In genomic region chr22:21963790-21964211, GRCh38 we compare ENCODE assay signal across 34 cellular contexts.
"Had no signal": no experiment of that assay in that cellular context is flagged by ENCODE, and none has a peak within 500 bp of the region (broad histone marks: within the 10 kb centered on the region; RNA-seq: fewer than 3 reads in every experiment).

No MANE protein-coding gene starts in this region.

- H3K27me3 ChIP-seq: ascending aorta, breast epithelium, cardiac muscle cell, colonic mucosa, dorsolateral prefrontal cortex, esophagus muscularis mucosa, foreskin keratinocyte, gastrocnemius medialis, heart left ventricle had no signal

- H3K4me3 ChIP-seq: ascending aorta, breast epithelium, cardiac muscle cell, colonic mucosa, dorsolateral prefrontal cortex, esophagus muscularis mucosa, gastrocnemius medialis, heart left ventricle had no signal

- H3K27ac Mint-ChIP-seq: activated CD4-positive, alpha-beta memory T cell treated with anti-CD3 and anti-CD28 coated beads for 36 hours; activated CD4-positive, alpha-beta T cell treated with anti-CD3 and anti-CD28 coated beads, Interleukin-2, amount 10 ng/mL, durations not matched to agents 24 days and 14 days; activated CD8-positive, alpha-beta memory T cell treated with anti-CD3 and anti-CD28 coated beads, Interleukin-2, amount 10 ng/mL, durations not matched to agents 7 days and 5 days; activated CD8-positive, alpha-beta T cell treated with anti-CD3 and anti-CD28 coated beads, Interleukin-2, amount 10 ng/mL, durations not matched to agents 7 days and 5 days; activated naive CD4-positive, alpha-beta T cell treated with anti-CD3 and anti-CD28 coated beads for 36 hours; activated naive CD4-positive, alpha-beta T cell treated with anti-CD3 and anti-CD28 coated beads, Interleukin-2, amount 50 U/mL, for 24 hours; activated naive CD8-positive, alpha-beta T cell treated with anti-CD3 and anti-CD28 coated beads for 36 hours; activated naive CD8-positive, alpha-beta T cell treated with anti-CD3 and anti-CD28 coated beads, Interleukin-2, amount 50 U/mL, for 24 hours; activated T-helper 1 cell treated with anti-CD3 and anti-CD28 coated beads, Interleukin-12 subunit alpha, Interleukin-12 subunit beta, Interleukin-2, Interleukin-4 antibody, amounts not matched to agents 30 ng/mL and 10 ng/mL and 1 ng/mL, durations not matched to agents 14 hours and 24 hours and 36 hours; activated T-helper 2 cell treated with anti-CD3 and anti-CD28 coated beads, Interferon-gamma antibody, Interleukin-2, Interleukin-4, amounts not matched to agents 10 μg/mL and 5 μg/mL and 100 μg/mL, durations not matched to agents 14 hours and 24 hours and 36 hours; brain; dendritic cell treated with granulocyte-macrophage colony-stimulating factor and Interleukin-4, amounts not matched to agents 40 ng/mL and 50 ng/mL, for 4 days had no signal

- H3K27me3 Mint-ChIP-seq: activated CD4-positive, alpha-beta memory T cell treated with anti-CD3 and anti-CD28 coated beads for 36 hours; activated CD4-positive, alpha-beta T cell treated with anti-CD3 and anti-CD28 coated beads for 36 hours; activated CD4-positive, alpha-beta T cell treated with anti-CD3 and anti-CD28 coated beads, Interleukin-2, amount 10 ng/mL, durations not matched to agents 24 days and 14 days; activated CD8-positive, alpha-beta memory T cell treated with anti-CD3 and anti-CD28 coated beads, Interleukin-2, amount 10 ng/mL, durations not matched to agents 7 days and 5 days; activated naive CD4-positive, alpha-beta T cell treated with anti-CD3 and anti-CD28 coated beads, Interleukin-2, amount 50 U/mL, for 24 hours; activated naive CD8-positive, alpha-beta T cell treated with anti-CD3 and anti-CD28 coated beads for 36 hours; activated naive CD8-positive, alpha-beta T cell treated with anti-CD3 and anti-CD28 coated beads, Interleukin-2, amount 50 U/mL, for 24 hours; brain; dendritic cell treated with granulocyte-macrophage colony-stimulating factor and Interleukin-4, amounts not matched to agents 40 ng/mL and 50 ng/mL, for 4 days had no signal

- H3K4me3 Mint-ChIP-seq: activated CD4-positive, alpha-beta memory T cell treated with anti-CD3 and anti-CD28 coated beads for 36 hours; activated CD4-positive, alpha-beta T cell treated with anti-CD3 and anti-CD28 coated beads for 36 hours; activated CD4-positive, alpha-beta T cell treated with anti-CD3 and anti-CD28 coated beads, Interleukin-2, amount 10 ng/mL, durations not matched to agents 24 days and 14 days; activated CD8-positive, alpha-beta memory T cell treated with anti-CD3 and anti-CD28 coated beads, Interleukin-2, amount 10 ng/mL, durations not matched to agents 7 days and 5 days; activated CD8-positive, alpha-beta T cell treated with anti-CD3 and anti-CD28 coated beads, Interleukin-2, amount 10 ng/mL, durations not matched to agents 7 days and 5 days; activated naive CD4-positive, alpha-beta T cell treated with anti-CD3 and anti-CD28 coated beads for 36 hours; activated naive CD4-positive, alpha-beta T cell treated with anti-CD3 and anti-CD28 coated beads, Interleukin-2, amount 50 U/mL, for 24 hours; activated naive CD8-positive, alpha-beta T cell treated with anti-CD3 and anti-CD28 coated beads for 36 hours; activated naive CD8-positive, alpha-beta T cell treated with anti-CD3 and anti-CD28 coated beads, Interleukin-2, amount 50 U/mL, for 24 hours; activated T-helper 1 cell treated with anti-CD3 and anti-CD28 coated beads, Interleukin-12 subunit alpha, Interleukin-12 subunit beta, Interleukin-2, Interleukin-4 antibody, amounts not matched to agents 30 ng/mL and 10 ng/mL and 1 ng/mL, durations not matched to agents 14 hours and 24 hours and 36 hours; brain; dendritic cell treated with granulocyte-macrophage colony-stimulating factor and Interleukin-4, amounts not matched to agents 40 ng/mL and 50 ng/mL, for 4 days had no signal

- H3K4me1 ChIP-seq: ascending aorta, breast epithelium, colonic mucosa, esophagus muscularis mucosa, foreskin keratinocyte had no signal

- ATAC-seq: activated CD4-positive, alpha-beta T cell treated with anti-CD3 and anti-CD28 coated beads for 36 hours; activated CD8-positive, alpha-beta memory T cell treated with anti-CD3 and anti-CD28 coated beads, Interleukin-2, amount 10 ng/mL, durations not matched to agents 7 days and 5 days; activated CD8-positive, alpha-beta T cell treated with anti-CD3 and anti-CD28 coated beads, Interleukin-2, amount 10 ng/mL, durations not matched to agents 7 days and 5 days; activated naive CD8-positive, alpha-beta T cell treated with anti-CD3 and anti-CD28 coated beads, Interleukin-2, amount 50 U/mL, for 24 hours; foreskin keratinocyte; gastrocnemius medialis; heart left ventricle had no signal

- DNase-seq: activated CD4-positive, alpha-beta memory T cell treated with anti-CD3 and anti-CD28 coated beads for 36 hours; activated CD4-positive, alpha-beta T cell treated with anti-CD3 and anti-CD28 coated beads for 36 hours; activated CD4-positive, alpha-beta T cell treated with anti-CD3 and anti-CD28 coated beads, Interleukin-2, amount 10 ng/mL, durations not matched to agents 24 days and 14 days; activated CD4-positive, CD25-positive, alpha-beta regulatory T cell; activated CD4-positive, CD25-positive, alpha-beta regulatory T cell treated with anti-CD3 and anti-CD28 coated beads, Interleukin-2, amount 50 U/mL, for 72 hours; activated CD8-positive, alpha-beta memory T cell treated with anti-CD3 and anti-CD28 coated beads, Interleukin-2, amount 10 ng/mL, durations not matched to agents 7 days and 5 days; activated CD8-positive, alpha-beta memory T cell treated with anti-CD3 and anti-CD28 coated beads, Interleukin-2, amount 50 U/mL, for 4 hours; activated CD8-positive, alpha-beta T cell treated with anti-CD3 and anti-CD28 coated beads, Interleukin-2, amount 10 ng/mL, durations not matched to agents 7 days and 5 days; activated effector memory CD4-positive, alpha-beta T cell treated with anti-CD3 and anti-CD28 coated beads, Interleukin-2, amount 50 U/mL, for 16 hours; activated naive CD4-positive, alpha-beta T cell treated with anti-CD3 and anti-CD28 coated beads for 36 hours; activated naive CD8-positive, alpha-beta T cell treated with anti-CD3 and anti-CD28 coated beads for 36 hours; activated naive CD8-positive, alpha-beta T cell treated with anti-CD3 and anti-CD28 coated beads, Interleukin-2, amount 50 U/mL, for 24 hours; activated T-cell treated with anti-CD3 and anti-CD28 coated beads, Interleukin-2, amount 50 U/mL, for 1 hour; activated T-cell treated with anti-CD3 and anti-CD28 coated beads, Interleukin-2, amount 50 U/mL, for 48 hours; central memory CD4-positive, alpha-beta T cell; cerebellar nuclear complex; colonic mucosa; dorsolateral prefrontal cortex; effector memory CD4-positive, alpha-beta T cell; erythroblast; foreskin keratinocyte; gastrocnemius medialis; glutamatergic neuron; heart left ventricle; T-helper 2 cell had no signal

- H3K9me3 ChIP-seq: ascending aorta, breast epithelium, colonic mucosa, esophagus muscularis mucosa, gastrocnemius medialis, heart left ventricle had no signal

- H3K4me1 Mint-ChIP-seq: activated CD4-positive, alpha-beta T cell treated with anti-CD3 and anti-CD28 coated beads for 36 hours; activated CD4-positive, alpha-beta T cell treated with anti-CD3 and anti-CD28 coated beads, Interleukin-2, amount 10 ng/mL, durations not matched to agents 24 days and 14 days; activated CD8-positive, alpha-beta memory T cell treated with anti-CD3 and anti-CD28 coated beads, Interleukin-2, amount 10 ng/mL, durations not matched to agents 7 days and 5 days; activated naive CD4-positive, alpha-beta T cell treated with anti-CD3 and anti-CD28 coated beads, Interleukin-2, amount 50 U/mL, for 24 hours; activated naive CD8-positive, alpha-beta T cell treated with anti-CD3 and anti-CD28 coated beads for 36 hours; activated naive CD8-positive, alpha-beta T cell treated with anti-CD3 and anti-CD28 coated beads, Interleukin-2, amount 50 U/mL, for 24 hours; brain had no signal

- H3K9me3 Mint-ChIP-seq: activated CD4-positive, alpha-beta memory T cell treated with anti-CD3 and anti-CD28 coated beads for 36 hours; activated CD4-positive, alpha-beta T cell treated with anti-CD3 and anti-CD28 coated beads, Interleukin-2, amount 10 ng/mL, durations not matched to agents 24 days and 14 days; activated naive CD4-positive, alpha-beta T cell treated with anti-CD3 and anti-CD28 coated beads for 36 hours; activated naive CD4-positive, alpha-beta T cell treated with anti-CD3 and anti-CD28 coated beads, Interleukin-2, amount 50 U/mL, for 24 hours; activated naive CD8-positive, alpha-beta T cell treated with anti-CD3 and anti-CD28 coated beads for 36 hours; activated naive CD8-positive, alpha-beta T cell treated with anti-CD3 and anti-CD28 coated beads, Interleukin-2, amount 50 U/mL, for 24 hours; activated T-helper 1 cell treated with anti-CD3 and anti-CD28 coated beads, Interleukin-12 subunit alpha, Interleukin-12 subunit beta, Interleukin-2, Interleukin-4 antibody, amounts not matched to agents 30 ng/mL and 10 ng/mL and 1 ng/mL, durations not matched to agents 14 hours and 24 hours and 36 hours; activated T-helper 2 cell treated with anti-CD3 and anti-CD28 coated beads, Interferon-gamma antibody, Interleukin-2, Interleukin-4, amounts not matched to agents 10 μg/mL and 5 μg/mL and 100 μg/mL, durations not matched to agents 14 hours and 24 hours and 36 hours; brain; dendritic cell treated with granulocyte-macrophage colony-stimulating factor and Interleukin-4, amounts not matched to agents 40 ng/mL and 50 ng/mL, for 4 days had no signal

- H3K27ac ChIP-seq: ascending aorta, breast epithelium, cardiac muscle cell, colonic mucosa, dorsolateral prefrontal cortex, esophagus muscularis mucosa, foreskin keratinocyte, gastrocnemius medialis, heart left ventricle had no signal
